Comparison of ENCODE assay signal across 17 cellular contexts in genomic region chr14:74080820-74081460, GRCh38. TPM values are rescaled to one million over a fixed set of nuclear protein-coding genes. Genes with fewer than 3 reads are reported as not detected.
DNase-seq lines count a peak whose midpoint lies in the region; ATAC-seq and TF ChIP-seq lines count a peak whose summit lies in the region.
"Had no signal": no experiment of that assay in that cellular context is flagged by ENCODE, and none has a peak within 500 bp of the region (broad histone marks: within the 10 kb centered on the region; RNA-seq: fewer than 3 reads in every experiment).

No MANE protein-coding gene starts in this region.

- DNase-seq in DMS53 treated with DMSO at 0.1 percent for 48 hours (lab: John Stamatoyannopoulos, UW; ENCODE audit: unreplicated experiment) (peak; percentile 22), dermis blood vessel endothelial cell (peak; percentile 88), left kidney (ENCODE audit: low read depth, low spot score) (peak; percentile 3), pulmonary artery endothelial cell (ENCODE audit: low read depth, low spot score) (peak; percentile 48), A172 (ENCODE audit: low spot score) (no peak), erythroblast (lab: John Stamatoyannopoulos, UW) (no peak)
- DNase-seq: CD4-positive, alpha-beta memory T cell; DMS79 treated with DMSO at 0.1 percent for 48 hours; H9; Kasumi-1; NCI-H1105; NCI-H1694; NCI-H2107; NCI-H526 treated with DMSO at 0.1 percent for 48 hours; SHP77 had no signal

- ATAC-seq in HG03039 (IDR thresholded peaks at IDR 0.05; ENCODE audit: unreplicated experiment) (no peak), GM18873 (IDR thresholded peaks at IDR 0.05; ENCODE audit: low FRiP score, unreplicated experiment) (no peak)

- no peak for TF ChIP-seq POLR2A in erythroblast (IDR thresholded peaks at IDR 0.05; ENCODE audit: low read length)

RNA-seq across cellular contexts. Expression of gene ALDH6A1, which starts 3.3 kb away (rescaled TPM):
- 27.9 and 35.0 TPM in 2 replicates for total RNA-seq in dermis blood vessel endothelial cell
- 21.6 and 30.9 TPM in 2 replicates for total RNA-seq in pulmonary artery endothelial cell
- 5.0 and 5.2 TPM in 2 replicates for total RNA-seq in A172 (2014; rRNA removed; shearing (Covaris generic))

RNA-seq across cellular contexts. Expression of gene LIN52, which starts 3.8 kb away (rescaled TPM):
- total RNA-seq in dermis blood vessel endothelial cell (8.5 and 9.6 TPM in 2 replicates), pulmonary artery endothelial cell (11.0 and 15.5 TPM in 2 replicates)
- 7.2 and 7.6 TPM in 2 replicates for total RNA-seq in A172 (2014; rRNA removed; shearing (Covaris generic))

Comparison
In these comparisons a context has a peak if more than half of its experiments do, and no peak if none do; other contexts are left out.
1. DNase-seq: peak in DMS53 treated with DMSO at 0.1 percent for 48 hours (single experiment), dermis blood vessel endothelial cell (single experiment), left kidney (single experiment) and pulmonary artery endothelial cell (single experiment); none in A172 (single experiment) and erythroblast (0 of 2).